ENCODE assay signal across 3 cellular contexts in genomic region chr4:70694628-70695027, GRCh38. TPM values are rescaled to one million over a fixed set of nuclear protein-coding genes. Genes with fewer than 3 reads are reported as not detected.
"Had no signal": no experiment of that assay in that cellular context is flagged by ENCODE, and none has a peak within 500 bp of the region (broad histone marks: within the 10 kb centered on the region; RNA-seq: fewer than 3 reads in every experiment).

No MANE protein-coding gene starts in this region.

RNA-seq across cellular contexts. Expression of gene JCHAIN, which starts 28.3 kb away (rescaled TPM):
- total RNA-seq: LHCN-M2, MCF 10A, NCI-H460 had no signal
